ENCODE assay signal across 14 cellular contexts in genomic region chr16:725463-726187, GRCh38. TPM values are rescaled to one million over a fixed set of nuclear protein-coding genes. Genes with fewer than 3 reads are reported as not detected.
DNase-seq lines count a peak whose midpoint lies in the region; ATAC-seq and TF ChIP-seq lines count a peak whose summit lies in the region.
"Had no signal": no experiment of that assay in that cellular context is flagged by ENCODE, and none has a peak within 500 bp of the region (broad histone marks: within the 10 kb centered on the region; RNA-seq: fewer than 3 reads in every experiment).

No MANE protein-coding gene starts in this region.

- WGBS in prostate gland: 62% methylated on average over 16 of the region's 23 CpGs

- peak overlapping the region; percentile 48 for H3K4me3 Mint-ChIP-seq in CD4-positive, alpha-beta T cell
- H3K4me3 Mint-ChIP-seq in naive thymus-derived CD8-positive, alpha-beta T cell: peak overlapping the region in 7 of 10 donors; percentile 3 to 66 (median 52)

- H2AFZ ChIP-seq in SU-DHL-6 (ENCODE audit: low read depth, low read length, severe bottlenecking): no peak overlapping the region

- H3K36me3 ChIP-seq in HEK293 (ENCODE audit: control insufficient read depth in 2 of 2, insufficient read depth in 1 of 2, low read length in 2 of 2): peaks cover 0 to 9% of the 10 kb centered on the region in 2 experiments; a peak in 1 of 3 replicates
- H3K36me3 ChIP-seq in SU-DHL-6 (ENCODE audit: low read length): no peaks in the 10 kb centered on the region
- H3K36me3 ChIP-seq in prostate gland: no peaks in the 10 kb centered on the region
- H3K36me3 ChIP-seq: right atrium auricular region, upper lobe of right lung had no signal

- H3K27me3 ChIP-seq in CD4-positive, alpha-beta T cell (ENCODE audit: control insufficient read depth, insufficient read depth, low read length): no peaks in the 10 kb centered on the region
- H3K27me3 ChIP-seq in SU-DHL-6 (ENCODE audit: low read length) (no peaks in the 10 kb centered on the region), prostate gland (replicated peaks; ENCODE audit: insufficient read depth) (no peaks in the 10 kb centered on the region)
- H3K27me3 ChIP-seq: right atrium auricular region had no signal

- POLR2A ChIA-PET in CD4-positive, alpha-beta T cell (lab: Charles Lee): interaction anchor here (0.8 to 5.0 kb wide), 6 partner anchors 10 to 81 kb away, joined by 3 to 30 read pairs (median 4); partner anchors contain the start of genes CHTF18, CIAO3, METRN and RPUSD1
- POLR2A ChIA-PET in HEK293 (lab: Yijun Ruan, JAX): interaction anchor here (0.6 to 2.1 kb wide), 7 partner anchors 9 to 1452 kb away, joined by 3 to 8 read pairs (median 4); partner anchors contain the start of genes JMJD8, METRN and WDR24
- POLR2A ChIA-PET in naive thymus-derived CD8-positive, alpha-beta T cell (lab: Charles Lee): interaction anchor here (1.2 to 23.0 kb wide), 6 partner anchors 9 to 46 kb away, joined by 3 to 411 read pairs (median 28); partner anchors contain the start of genes ANTKMT, CCDC78, CIAO3 and HAGHL

- H3K9me2 ChIP-seq in SU-DHL-6 (replicated peaks; ENCODE audit: insufficient read depth, low read length): no peaks in the 10 kb centered on the region

- no peaks in the 10 kb centered on the region for H3K27me3 Mint-ChIP-seq in CD4-positive, alpha-beta T cell
- H3K27me3 Mint-ChIP-seq in naive thymus-derived CD8-positive, alpha-beta T cell: no peaks in the 10 kb centered on the region

- H3K4me1 Mint-ChIP-seq in CD4-positive, alpha-beta T cell (ENCODE audit: low read depth): no peaks in the 10 kb centered on the region
- peaks cover 14 to 25% (median 17%) of the 10 kb centered on the region in 4 donors for H3K4me1 Mint-ChIP-seq in naive thymus-derived CD8-positive, alpha-beta T cell

- no peak for TF ChIP-seq POLR2A in prostate gland (IDR thresholded peaks at IDR 0.05)

- H4K20me1 ChIP-seq in SU-DHL-6 (ENCODE audit: low read depth, low read length): no peaks in the 10 kb centered on the region; the same call in 1 of the 2 replicates

- TF ChIP-seq CTCF in CD4-positive, alpha-beta T cell (IDR thresholded peaks at IDR 0.05): no peak
- TF ChIP-seq CTCF in HEK293 (tag by site-specific recombination; IDR thresholded peaks at IDR 0.05) (no peak), SU-DHL-6 (IDR thresholded peaks at IDR 0.05; ENCODE audit: insufficient read depth, low read length, poor library complexity, severe bottlenecking) (no peak), prostate gland (IDR thresholded peaks at IDR 0.05) (no peak)

- H3K27ac Mint-ChIP-seq in CD4-positive, alpha-beta T cell: no peak overlapping the region
- peak overlapping the region in 7 of 10 donors; percentile 4 to 79 (median 52) for H3K27ac Mint-ChIP-seq in naive thymus-derived CD8-positive, alpha-beta T cell

- H3K4me3 ChIP-seq in HEK293 (ENCODE audit: low read depth, low read length) (no peak overlapping the region), SU-DHL-6 (ENCODE audit: insufficient read depth, low read length, poor library complexity, severe bottlenecking) (no peak overlapping the region), prostate gland (no peak overlapping the region)

- H3K9ac ChIP-seq in SU-DHL-6 (ENCODE audit: low read length): no peak overlapping the region

- no peaks in the 10 kb centered on the region for H3K9me3 ChIP-seq in CD4-positive, alpha-beta T cell (ENCODE audit: control insufficient read depth, low read length)
- H3K9me3 ChIP-seq in HEK293 (ENCODE audit: control insufficient read depth, insufficient read depth, low read depth, low read length) (no peaks in the 10 kb centered on the region), SU-DHL-6 (ENCODE audit: insufficient read depth, low read length) (no peaks in the 10 kb centered on the region), prostate gland (no peaks in the 10 kb centered on the region)
- H3K9me3 ChIP-seq: right atrium auricular region, upper lobe of right lung had no signal

- no peaks in the 10 kb centered on the region for H3K36me3 Mint-ChIP-seq in CD4-positive, alpha-beta T cell (ENCODE audit: low read depth)
- H3K36me3 Mint-ChIP-seq in naive thymus-derived CD8-positive, alpha-beta T cell: no peaks in the 10 kb centered on the region
- H3K36me3 Mint-ChIP-seq: naive thymus-derived CD4-positive, alpha-beta T cell had no signal

- no peaks in the 10 kb centered on the region for H3K79me2 ChIP-seq in SU-DHL-6 (ENCODE audit: insufficient read depth, low read length)

- H3K4me1 ChIP-seq in HEK293 (ENCODE audit: control insufficient read depth, insufficient read depth, low read length) (peaks cover 7% of the 10 kb centered on the region; the same call in 1 of the 2 replicates), prostate gland (replicated peaks) (peaks cover 24% of the 10 kb centered on the region)

- no peak overlapping the region for H3K4me2 ChIP-seq in SU-DHL-6 (ENCODE audit: low read depth, low read length, poor library complexity, severe bottlenecking)

- peaks cover 20% of the 10 kb centered on the region for H3F3A ChIP-seq in SU-DHL-6 (ENCODE audit: insufficient read depth)

- no peak overlapping the region for H3K27ac ChIP-seq in CD4-positive, alpha-beta T cell (ENCODE audit: low read depth, low read length)
- no peak overlapping the region for H3K27ac ChIP-seq in HEK293 (ENCODE audit: extremely low read depth, low read depth, low read length)
- peak overlapping the region; percentile 75 for H3K27ac ChIP-seq in SU-DHL-6 (ENCODE audit: low read depth, low read length)
- no peak overlapping the region for H3K27ac ChIP-seq in prostate gland
- H3K27ac ChIP-seq: upper lobe of right lung, WERI-Rb-1 had no signal

- no peaks in the 10 kb centered on the region for H3K9me3 Mint-ChIP-seq in CD4-positive, alpha-beta T cell
- no peaks in the 10 kb centered on the region for H3K9me3 Mint-ChIP-seq in naive thymus-derived CD8-positive, alpha-beta T cell
- H3K9me3 Mint-ChIP-seq: naive thymus-derived CD4-positive, alpha-beta T cell had no signal

- ATAC-seq in CD4-positive, alpha-beta T cell (ENCODE audit: poor library complexity): no peak
- ATAC-seq in naive thymus-derived CD8-positive, alpha-beta T cell: no peak
- ATAC-seq in HG03457 (IDR thresholded peaks at IDR 0.05; ENCODE audit: unreplicated experiment): no peak
- no peak for ATAC-seq in HG03108 (IDR thresholded peaks at IDR 0.05; ENCODE audit: unreplicated experiment)
- ATAC-seq: naive thymus-derived CD4-positive, alpha-beta T cell; SK-N-SH treated with all-trans-retinoic acid at 6 μM for 48 hours; upper lobe of right lung had no signal

- CTCF ChIA-PET in CD4-positive, alpha-beta T cell (lab: Charles Lee): no interaction called here
- CTCF ChIA-PET in HEK293 (lab: Yijun Ruan, JAX): interaction anchor here (1.3 to 4.8 kb wide), 2 partner anchors 12 to 20 kb away, joined by 4 to 38 read pairs; partner anchors contain the start of gene METRN

- intact Hi-C loops in CD4-positive, alpha-beta T cell (cut with DNase I, micrococcal nuclease): no loop called here
- intact Hi-C loops in prostate gland (cut with DNase I): no loop called here

- no peak for DNase-seq in CD4-positive, alpha-beta T cell
- DNase-seq in naive thymus-derived CD8-positive, alpha-beta T cell: no peak
- DNase-seq in prostate gland (ENCODE audit: low spot score): no peak
- DNase-seq: naive thymus-derived CD4-positive, alpha-beta T cell; NCI-H2029; stimulated activated CD4-positive, alpha-beta T cell treated with anti-CD3 and anti-CD28 coated beads, Interleukin-2, amount 100 ng/mL, for 48 hours; upper lobe of right lung; WERI-Rb-1 had no signal

TF ChIP-seq in HEK293, 187 proteins besides CTCF, POLR2A, EP300 and RAD21 (continues in another document):
- TF ChIP-seq ZNF362 (tag by site-specific recombination; IDR thresholded peaks at IDR 0.05): no peak
- no peak for TF ChIP-seq ZNF792 (tag by site-specific recombination; IDR thresholded peaks at IDR 0.05)

RNA-seq across cellular contexts. Expression of gene CCDC78, which starts 0.6 kb away (rescaled TPM):
- 1 to 10 TPM; 1.2 to 2.7 TPM for total RNA-seq in CD4-positive, alpha-beta T cell
- 10 to 100 TPM; 12.0 to 15.1 TPM for total RNA-seq in naive thymus-derived CD8-positive, alpha-beta T cell
- polyA plus RNA-seq in naive thymus-derived CD8-positive, alpha-beta T cell: 1 to 10 TPM in 2 of 3 donors, not detected in 1; 1.1 to 1.4 TPM
- 1 to 10 TPM; 2.3 to 3.0 TPM for total RNA-seq in prostate gland
- polyA plus RNA-seq: naive thymus-derived CD4-positive, alpha-beta T cell had no signal

RNA-seq across cellular contexts. Expression of gene HAGHL, which starts 1.3 kb away (rescaled TPM):
- 1 to 10 TPM; 7.1 to 9.2 TPM for total RNA-seq in CD4-positive, alpha-beta T cell
- 10 to 100 TPM; 50.1 to 67.0 TPM for total RNA-seq in naive thymus-derived CD8-positive, alpha-beta T cell
- 1 to 10 TPM; 5.0 to 6.2 (median 6.0) TPM for polyA plus RNA-seq in naive thymus-derived CD8-positive, alpha-beta T cell
- 10 to 100 TPM in 1 of 2 donors, 1 to 10 TPM in 1; 7.7 to 10.1 TPM for total RNA-seq in prostate gland

RNA-seq across cellular contexts. Expression of gene ANTKMT, which starts 4.7 kb away (rescaled TPM):
- 1 to 10 TPM; 8.1 TPM for total RNA-seq in CD4-positive, alpha-beta T cell
- 10 to 100 TPM; 44.3 to 48.2 TPM for total RNA-seq in naive thymus-derived CD8-positive, alpha-beta T cell
- polyA plus RNA-seq in naive thymus-derived CD8-positive, alpha-beta T cell: 100 to 1,000 TPM in 2 of 3 donors, 10 to 100 TPM in 1; 93.5 to 128 (median 113) TPM
- total RNA-seq in prostate gland: 10 to 100 TPM; 55.3 to 73.1 TPM

RNA-seq across cellular contexts. Expression of gene METRN, which starts 10.7 kb away (rescaled TPM):
- 1 to 10 TPM; 2.6 to 3.2 TPM for total RNA-seq in CD4-positive, alpha-beta T cell
- 10 to 100 TPM; 13.1 to 14.4 TPM for total RNA-seq in naive thymus-derived CD8-positive, alpha-beta T cell
- polyA plus RNA-seq in naive thymus-derived CD8-positive, alpha-beta T cell: 10 to 100 TPM; 22.1 to 40.9 (median 35.8) TPM
- 10 to 100 TPM; 52.0 to 78.2 TPM for total RNA-seq in prostate gland

RNA-seq across cellular contexts. Expression of gene CIAO3, which starts 15.2 kb away (rescaled TPM):
- total RNA-seq in CD4-positive, alpha-beta T cell: 10 to 100 TPM; 33.3 to 38.2 TPM
- 10 to 100 TPM; 56.0 to 56.4 TPM for total RNA-seq in naive thymus-derived CD8-positive, alpha-beta T cell
- polyA plus RNA-seq in naive thymus-derived CD8-positive, alpha-beta T cell: 10 to 100 TPM; 13.7 to 25.7 (median 16.9) TPM
- total RNA-seq in prostate gland: 10 to 100 TPM; 56.7 to 76.6 TPM

Comparison
In these comparisons a context has a peak if more than half of its experiments do, and no peak if none do; other contexts are left out.
1. RNA of gene HAGHL, which starts 1.3 kb away (total RNA-seq): 50.1 to 67.0 TPM in naive thymus-derived CD8-positive, alpha-beta T cell; 7.7 to 10.1 TPM in prostate gland and 7.1 to 9.2 TPM in CD4-positive, alpha-beta T cell; every median in the first group is over 4 times any median in the second.
2. RNA of gene ANTKMT, which starts 4.7 kb away (total RNA-seq): 55.3 to 73.1 TPM in prostate gland and 44.3 to 48.2 TPM in naive thymus-derived CD8-positive, alpha-beta T cell; 8.1 TPM in CD4-positive, alpha-beta T cell; every median in the first group is over 4 times any median in the second.